Comparison of ENCODE assay signal across 10 cellular contexts in genomic region chr4:76697129-76697803, GRCh38.
DNase-seq lines count a peak whose midpoint lies in the region; ATAC-seq and TF ChIP-seq lines count a peak whose summit lies in the region.
"Had no signal": no experiment of that assay in that cellular context is flagged by ENCODE, and none has a peak within 500 bp of the region (broad histone marks: within the 10 kb centered on the region; RNA-seq: fewer than 3 reads in every experiment).

No MANE protein-coding gene starts in this region.

- intact Hi-C loops in PC-3 (cut with micrococcal nuclease) = no loop called here

- H4K20me1 ChIP-seq in MM.1S (ENCODE audit: insufficient read depth, low read length) = no peaks in the 10 kb centered on the region
- no peaks in the 10 kb centered on the region for H4K20me1 ChIP-seq in PC-3 (ENCODE audit: low read length)

- DNase-seq in MM.1S (peak; percentile 90), NCI-H146 treated with DMSO at 0.1 percent for 48 hours (lab: John Stamatoyannopoulos, UW; ENCODE audit: unreplicated experiment) (no peak), PC-3 (no peak)
- no peak for DNase-seq in activated naive CD4-positive, alpha-beta T cell treated with anti-CD3 and anti-CD28 coated beads, Interleukin-2, amount 50 U/mL, for 16 hours
- DNase-seq in activated effector memory CD4-positive, alpha-beta T cell treated with Interleukin-2 at 50 U/mL for 16 hours = no peak
- DNase-seq: RPMI8226 had no signal

- H3K27ac ChIP-seq in MM.1S (ENCODE audit: low read length) (peak overlapping the region; percentile 98), PC-3 (ENCODE audit: low read length) (no peak overlapping the region)
- H3K27ac ChIP-seq: cardiac muscle cell had no signal

- no peaks in the 10 kb centered on the region for H3K9me2 ChIP-seq in MM.1S (replicated peaks; ENCODE audit: insufficient read depth, low read length)
- no peaks in the 10 kb centered on the region for H3K9me2 ChIP-seq in PC-3 (replicated peaks; ENCODE audit: low read length)

- BruUV-seq in PC-3 (replicated peaks; lab: Mats Ljungman, UMichigan) = no TSS peak

- H3K9me3 ChIP-seq in MM.1S (replicated peaks; ENCODE audit: insufficient read depth, low read length) = no peaks in the 10 kb centered on the region
- H3K9me3 ChIP-seq in PC-3 (ENCODE audit: low read length) = no peaks in the 10 kb centered on the region

- H3K36me3 ChIP-seq in MM.1S (replicated peaks; ENCODE audit: insufficient read depth, low read length) (no peaks in the 10 kb centered on the region), PC-3 (ENCODE audit: low read depth, low read length) (no peaks in the 10 kb centered on the region)
- H3K36me3 ChIP-seq: cardiac muscle cell had no signal

- TF ChIP-seq CTCF in MM.1S (IDR thresholded peaks at IDR 0.05; ENCODE audit: low read length) (no peak), PC-3 (conservative IDR thresholded peaks at IDR 0.05; ENCODE audit: low read depth, low read length) (no peak)

- H3K27me3 ChIP-seq in MM.1S (replicated peaks; ENCODE audit: insufficient read depth, low read length) (no peaks in the 10 kb centered on the region), PC-3 (ENCODE audit: low read length) (no peaks in the 10 kb centered on the region)
- H3K27me3 ChIP-seq: cardiac muscle cell had no signal

- peak overlapping the region; percentile 74 for H3K9ac ChIP-seq in MM.1S (ENCODE audit: low read length)
- no peak overlapping the region for H3K9ac ChIP-seq in PC-3 (ENCODE audit: low read length)

- peak; percentile 92 for ATAC-seq in GM18498 (IDR thresholded peaks at IDR 0.05; ENCODE audit: unreplicated experiment)
- ATAC-seq in GM19452 (IDR thresholded peaks at IDR 0.05; ENCODE audit: unreplicated experiment) = peak; percentile 84
- peak; percentile 86 for ATAC-seq in HG02885 (IDR thresholded peaks at IDR 0.05; ENCODE audit: poor library complexity, unreplicated experiment)
- no peak for ATAC-seq in PC-3

- H3K4me1 ChIP-seq in MM.1S (ENCODE audit: low read length) (peaks cover 86% of the 10 kb centered on the region), PC-3 (ENCODE audit: insufficient read depth, low read length) (peaks cover 47% of the 10 kb centered on the region)

- peaks cover 90% of the 10 kb centered on the region for H3K79me2 ChIP-seq in MM.1S (ENCODE audit: low read length)
- peaks cover 97% of the 10 kb centered on the region for H3K79me2 ChIP-seq in PC-3 (ENCODE audit: low read length)

- CTCF ChIA-PET in PC-3 (lab: Charles Lee) = interaction anchor here (0.6 kb wide), 1 partner anchor 27 kb away, joined by 3 read pairs; no protein-coding TSS in a partner anchor

- H3K4me2 ChIP-seq in MM.1S (ENCODE audit: low read depth, low read length) (peak overlapping the region; percentile 82), PC-3 (ENCODE audit: low read length) (no peak overlapping the region)

- H2AFZ ChIP-seq in MM.1S (ENCODE audit: low read length) (no peak overlapping the region), PC-3 (ENCODE audit: low read length) (no peak overlapping the region)

- POLR2A ChIA-PET in PC-3 (lab: Charles Lee; ENCODE audit: unreplicated experiment) = interaction anchor here (0.6 kb wide), 2 partner anchors 112 to 170 kb away, joined by 6 to 9 read pairs; no protein-coding TSS in a partner anchor

- H3F3A ChIP-seq in MM.1S (ENCODE audit: insufficient read depth, low read length) (peaks cover 81% of the 10 kb centered on the region), PC-3 (ENCODE audit: low read length, unreplicated experiment) (no peaks in the 10 kb centered on the region)

- peak overlapping the region; percentile 32 for H3K4me3 ChIP-seq in MM.1S (ENCODE audit: low read length)
- H3K4me3 ChIP-seq in PC-3 (ENCODE audit: low read length) = no peak overlapping the region
- H3K4me3 ChIP-seq: cardiac muscle cell had no signal
